31 cellular contexts compared by ENCODE assay signal in the genomic region with DNA sequence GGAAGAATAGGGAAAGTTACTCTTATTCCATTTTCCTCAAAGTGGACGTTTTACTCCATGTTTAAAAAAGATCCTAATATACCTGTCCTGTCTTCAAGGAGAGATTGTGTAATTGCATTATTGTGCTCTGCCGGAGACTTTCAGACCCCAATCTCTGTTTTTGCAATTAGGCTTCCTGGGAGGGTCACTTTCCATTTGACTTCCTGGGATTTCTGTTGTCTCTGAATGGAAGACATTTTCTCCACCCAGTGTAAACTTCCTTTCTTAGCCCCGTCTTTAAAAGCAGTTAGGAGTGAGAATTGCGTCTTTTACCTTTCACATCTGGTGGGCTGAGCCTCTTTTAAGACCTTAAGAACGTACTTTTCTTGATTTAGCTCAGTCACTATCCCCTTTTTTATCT.
DNase-seq lines count a peak whose midpoint lies in the region; ATAC-seq and TF ChIP-seq lines count a peak whose summit lies in the region.
"Had no signal": no experiment of that assay in that cellular context is flagged by ENCODE, and none has a peak within 500 bp of the region (broad histone marks: within the 10 kb centered on the region; RNA-seq: fewer than 3 reads in every experiment).

No MANE protein-coding gene starts in this region.

- H2BK5ac ChIP-seq in mesendoderm (ENCODE audit: low read length), result no peak overlapping the region

- no peak overlapping the region for H3K18ac ChIP-seq in mesendoderm (ENCODE audit: low read length)

- peaks cover 17% of the 10 kb centered on the region for H3K79me1 ChIP-seq in mesendoderm (ENCODE audit: low read length)

- no peak overlapping the region for H3K4me2 ChIP-seq in mesendoderm (ENCODE audit: low read length)

- TF ChIP-seq POLR2A in thyroid gland (IDR thresholded peaks at IDR 0.05), result no peak

- H3K36me3 ChIP-seq in mesendoderm (ENCODE audit: control insufficient read depth, insufficient read depth, low read length) (peaks cover 2% of the 10 kb centered on the region), thyroid gland (no peaks in the 10 kb centered on the region)
- H3K36me3 ChIP-seq: SJCRH30, upper lobe of right lung had no signal

- peak overlapping the region; percentile 2 for H3K4me3 Mint-ChIP-seq in endothelial cell (ENCODE audit: unreplicated experiment)
- H3K4me3 Mint-ChIP-seq: activated CD8-positive, alpha-beta T cell treated with anti-CD3 and anti-CD28 coated beads, Interleukin-2, amount 10 ng/mL, durations not matched to agents 7 days and 5 days; activated naive CD4-positive, alpha-beta T cell treated with anti-CD3 and anti-CD28 coated beads, Interleukin-2, amount 10 ng/mL, durations not matched to agents 7 days and 5 days; activated T-helper 17 cell treated with anti-CD3 and anti-CD28 coated beads, Interleukin-2, amount 50 U/mL, for 72 hours; naive B cell had no signal

- peaks cover 34% of the 10 kb centered on the region for H3K4me1 Mint-ChIP-seq in endothelial cell (ENCODE audit: unreplicated experiment)
- H3K4me1 Mint-ChIP-seq: activated naive CD4-positive, alpha-beta T cell treated with anti-CD3 and anti-CD28 coated beads, Interleukin-2, amount 10 ng/mL, durations not matched to agents 7 days and 5 days; activated T-helper 17 cell treated with anti-CD3 and anti-CD28 coated beads, Interleukin-2, amount 50 U/mL, for 72 hours had no signal

- H3K27ac Mint-ChIP-seq in endothelial cell (ENCODE audit: unreplicated experiment), result peak overlapping the region; percentile 71
- H3K27ac Mint-ChIP-seq: activated CD8-positive, alpha-beta T cell treated with anti-CD3 and anti-CD28 coated beads, Interleukin-2, amount 10 ng/mL, durations not matched to agents 7 days and 5 days; activated naive CD4-positive, alpha-beta T cell treated with anti-CD3 and anti-CD28 coated beads, Interleukin-2, amount 10 ng/mL, durations not matched to agents 7 days and 5 days; activated T-helper 17 cell treated with anti-CD3 and anti-CD28 coated beads, Interleukin-2, amount 50 U/mL, for 72 hours had no signal

- H3K4me3 ChIP-seq in mesendoderm (ENCODE audit: low read length) (no peak overlapping the region), thyroid gland (replicated peaks in 1 of 3) (no peak overlapping the region)
- H3K4me3 ChIP-seq: SJCRH30, upper lobe of right lung had no signal

- no peak for TF ChIP-seq CTCF in endothelial cell (IDR thresholded peaks at IDR 0.05; ENCODE audit: unreplicated experiment)
- no peak for TF ChIP-seq CTCF in thyroid gland (IDR thresholded peaks at IDR 0.05)
- no peak for TF ChIP-seq CTCF in omental fat pad (IDR thresholded peaks at IDR 0.05)

- no peaks in the 10 kb centered on the region for H3K9me3 ChIP-seq in thyroid gland
- H3K9me3 ChIP-seq: Caco-2, SJCRH30, upper lobe of right lung had no signal

- peaks cover 36% of the 10 kb centered on the region for H3K36me3 Mint-ChIP-seq in endothelial cell (ENCODE audit: low read depth, unreplicated experiment)
- H3K36me3 Mint-ChIP-seq: activated naive CD4-positive, alpha-beta T cell treated with anti-CD3 and anti-CD28 coated beads, Interleukin-2, amount 10 ng/mL, durations not matched to agents 7 days and 5 days had no signal

- H3K4me1 ChIP-seq in mesendoderm (ENCODE audit: control insufficient read depth, low read depth, low read length), result peaks cover 16% of the 10 kb centered on the region
- H3K4me1 ChIP-seq in thyroid gland, result peaks cover 39 to 41% of the 10 kb centered on the region in 2 donors
- H3K4me1 ChIP-seq: Caco-2, SJCRH30 had no signal

- no peak overlapping the region for H3K23ac ChIP-seq in mesendoderm (ENCODE audit: low read length)

- H3K9ac ChIP-seq in mesendoderm (ENCODE audit: low read length), result no peak overlapping the region

- no peak for DNase-seq in Right ventricle myocardium superior
- DNase-seq in cardiac septum (ENCODE audit: low spot score), result no peak
- DNase-seq in endothelial cell (ENCODE audit: low spot score), result no peak
- DNase-seq in mesendoderm, result peak; percentile 59
- DNase-seq in thyroid gland, result no peak
- DNase-seq in omental fat pad (ENCODE audit: low spot score), result no peak
- DNase-seq: activated CD4-positive, alpha-beta T cell treated with anti-CD3 and anti-CD28 coated beads for 4 hours; activated CD8-positive, alpha-beta T cell treated with anti-CD3 and anti-CD28 coated beads, Interleukin-2, amount 10 ng/mL, durations not matched to agents 7 days and 5 days; activated naive CD4-positive, alpha-beta T cell treated with anti-CD3 and anti-CD28 coated beads, Interleukin-2, amount 10 ng/mL, durations not matched to agents 7 days and 5 days; amniotic stem cell; Caco-2; DMS53; effector CD4-positive, alpha-beta T cell; IMR-90; left colon; mesenchymal stem cell; naive B cell; NCI-H1436 treated with DMSO at 0.1 percent for 48 hours; NCI-H2081 treated with DMSO at 0.1 percent for 48 hours; NCI-H226; SJCRH30; stimulated activated CD4-positive, alpha-beta T cell treated with anti-CD3 and anti-CD28 coated beads, Interleukin-4, amount 100 ng/mL, for 4 hours; T1000; upper lobe of right lung had no signal

- H3K27me3 Mint-ChIP-seq in endothelial cell (ENCODE audit: unreplicated experiment), result peaks cover 1% of the 10 kb centered on the region
- H3K27me3 Mint-ChIP-seq: naive B cell had no signal

- H3K27ac ChIP-seq in mesendoderm (ENCODE audit: low read depth, low read length) (no peak overlapping the region), thyroid gland (peak overlapping the region; percentile 26 to 61 (median 34))
- H3K27ac ChIP-seq: 22Rv1, C4-2B, epithelial cell of prostate, SJCRH30, upper lobe of right lung, VCaP had no signal

- H2AK5ac ChIP-seq in mesendoderm (ENCODE audit: low read length), result no peak overlapping the region

- no peak overlapping the region for H4K8ac ChIP-seq in mesendoderm (ENCODE audit: low read depth, low read length)

- intact Hi-C loops in Right ventricle myocardium superior (cut with DNase I) (no loop called here), cardiac septum (cut with DNase I) (no loop called here), thyroid gland (cut with DNase I) (no loop called here)

- H3K79me2 ChIP-seq in mesendoderm (ENCODE audit: control insufficient read depth, insufficient read depth, low read length), result peaks cover 72% of the 10 kb centered on the region

- WGBS in mesendoderm (ENCODE audit: extremely low coverage, insufficient coverage, low lambda C conversion rate), result no CpG with 5 or more reads among the region's 5 CpGs
- WGBS in thyroid gland, 2 donors, result 84% methylated on average over 5 of the region's 5 CpGs

- no peaks in the 10 kb centered on the region for H3K9me3 Mint-ChIP-seq in endothelial cell (ENCODE audit: unreplicated experiment)
- H3K9me3 Mint-ChIP-seq: activated naive CD4-positive, alpha-beta T cell treated with anti-CD3 and anti-CD28 coated beads, Interleukin-2, amount 10 ng/mL, durations not matched to agents 7 days and 5 days; activated T-helper 17 cell treated with anti-CD3 and anti-CD28 coated beads, Interleukin-2, amount 50 U/mL, for 72 hours had no signal

- H3K27me3 ChIP-seq in mesendoderm (ENCODE audit: insufficient read depth, low read length, poor library complexity) (no peaks in the 10 kb centered on the region), thyroid gland (no peaks in the 10 kb centered on the region)
- H3K27me3 ChIP-seq: SJCRH30, upper lobe of right lung had no signal

- H4K5ac ChIP-seq in mesendoderm (ENCODE audit: low read length), result no peak overlapping the region

- H2BK120ac ChIP-seq in mesendoderm (ENCODE audit: low read depth, low read length), result no peak overlapping the region

- H3K4ac ChIP-seq in mesendoderm (ENCODE audit: low read depth, low read length), result no peak overlapping the region

- no peak overlapping the region for H3K56ac ChIP-seq in mesendoderm (ENCODE audit: low read length)

- ATAC-seq in Right ventricle myocardium superior (ENCODE audit: poor library complexity), result peak; percentile 30
- no peak for ATAC-seq in GM21390 (IDR thresholded peaks at IDR 0.05; ENCODE audit: unreplicated experiment)
- no peak for ATAC-seq in HG02798 (IDR thresholded peaks at IDR 0.05; ENCODE audit: poor library complexity, unreplicated experiment)
- no peak for ATAC-seq in omental fat pad (ENCODE audit: low FRiP score)
- ATAC-seq: activated CD8-positive, alpha-beta T cell treated with anti-CD3 and anti-CD28 coated beads, Interleukin-2, amount 10 ng/mL, durations not matched to agents 7 days and 5 days; activated T-helper 17 cell treated with anti-CD3 and anti-CD28 coated beads, Interleukin-2, amount 50 U/mL, for 72 hours; left colon; upper lobe of right lung had no signal

- H2BK15ac ChIP-seq in mesendoderm (replicated peaks; ENCODE audit: low read depth), result no peak overlapping the region
